ENCODE assay signal across 1 cellular context in the genomic region with DNA sequence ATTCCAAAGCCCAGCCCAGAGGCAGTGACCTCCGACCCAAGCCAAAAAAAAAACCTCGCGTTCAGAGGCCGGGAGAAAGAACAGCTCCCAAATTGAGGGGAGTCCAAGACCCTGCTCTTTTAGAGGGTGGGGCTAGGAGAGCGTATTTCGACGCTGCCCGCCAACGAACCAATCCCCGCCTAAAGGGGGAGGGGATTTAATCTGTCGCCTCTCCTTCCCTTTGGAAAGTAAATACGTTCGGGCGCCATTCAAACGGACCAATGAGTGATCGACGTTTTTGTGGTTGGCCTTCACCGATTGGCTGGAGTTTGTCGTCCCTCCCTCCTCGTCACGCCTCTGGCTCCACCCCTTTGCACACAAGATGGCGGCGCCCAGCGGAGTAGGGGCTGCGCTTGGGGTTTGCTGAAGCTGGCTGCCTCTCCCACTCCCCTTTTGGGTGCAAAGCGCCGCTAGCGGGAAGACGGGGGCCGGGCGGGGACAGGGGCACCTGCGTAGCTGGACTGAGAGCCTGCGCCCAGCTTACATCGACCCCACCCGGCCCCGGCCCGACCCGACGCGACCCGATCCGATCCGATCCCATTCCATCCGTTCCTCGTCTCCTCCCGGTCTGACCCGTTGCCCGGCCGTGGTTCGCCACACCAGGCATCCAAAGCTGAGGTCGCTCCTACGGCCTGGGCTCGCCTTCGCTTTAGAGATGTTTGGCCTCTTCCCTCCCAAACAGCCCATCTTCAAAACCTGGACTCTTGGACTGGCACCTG.
TF ChIP-seq lines count a peak whose summit lies in the region.

A gene (plus strand): TSS at position 355 of the 758 bp plus-strand sequence. CDS start 596 bp downstream, outside the sequence.

TF ChIP-seq in GM23338, 12 proteins besides CTCF, POLR2A, EP300 and RAD21:
- no peak for TF ChIP-seq NANOG (IDR thresholded peaks at IDR 0.05; ENCODE audit: borderline replicate concordance)
- peak; percentile 91 for TF ChIP-seq CREB1 (CRISPR knock-in tag; IDR thresholded peaks at IDR 0.05; ENCODE audit: low read depth)
- TF ChIP-seq POLR2AphosphoS5 (IDR thresholded peaks at IDR 0.05; ENCODE audit: low read depth), result peak; percentile 71
TF ChIP-seq in GM23338: peak in this region for 2.
